Comparison of ENCODE assay signal across 1 cellular context in the genomic region with DNA sequence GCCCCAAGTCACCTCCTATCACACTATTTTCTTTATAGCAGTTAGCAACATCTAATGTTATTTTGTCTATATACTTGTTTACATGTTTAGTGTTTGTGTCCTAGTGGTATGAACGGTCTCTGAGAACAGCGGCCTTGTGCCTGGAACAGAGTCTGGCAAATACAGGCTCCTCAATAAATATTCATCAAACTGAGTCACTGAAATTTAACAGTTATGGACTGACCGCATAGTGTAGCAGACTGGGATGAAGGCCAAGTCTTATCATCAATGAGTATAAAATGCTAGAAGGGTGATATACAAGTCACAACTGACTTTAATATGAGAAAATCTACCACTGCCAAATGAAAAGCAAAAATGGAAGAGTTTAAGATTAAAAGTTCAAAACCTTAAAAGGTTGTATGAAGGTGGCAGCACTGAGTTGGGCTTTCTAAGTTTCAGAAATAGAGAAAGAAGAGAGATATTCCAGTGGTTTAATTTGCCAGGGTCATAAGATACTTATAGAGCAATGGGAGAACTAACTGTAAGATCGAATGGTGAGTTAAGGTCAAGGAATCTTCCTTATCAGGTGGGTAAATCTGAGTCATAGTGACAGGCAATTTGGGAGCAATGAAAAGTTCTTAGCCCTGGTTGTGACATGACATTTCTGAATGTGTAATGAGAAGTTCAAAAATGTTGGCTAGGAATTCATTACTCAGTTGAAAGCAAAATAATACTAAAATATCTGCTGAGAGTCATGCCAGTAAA.
TF ChIP-seq lines count a peak whose summit lies in the region.

No MANE protein-coding gene starts in this region.

TF ChIP-seq in GM23338, 12 proteins besides CTCF, POLR2A, EP300 and RAD21 (continued from another document):
- TF ChIP-seq, protein P1, sequence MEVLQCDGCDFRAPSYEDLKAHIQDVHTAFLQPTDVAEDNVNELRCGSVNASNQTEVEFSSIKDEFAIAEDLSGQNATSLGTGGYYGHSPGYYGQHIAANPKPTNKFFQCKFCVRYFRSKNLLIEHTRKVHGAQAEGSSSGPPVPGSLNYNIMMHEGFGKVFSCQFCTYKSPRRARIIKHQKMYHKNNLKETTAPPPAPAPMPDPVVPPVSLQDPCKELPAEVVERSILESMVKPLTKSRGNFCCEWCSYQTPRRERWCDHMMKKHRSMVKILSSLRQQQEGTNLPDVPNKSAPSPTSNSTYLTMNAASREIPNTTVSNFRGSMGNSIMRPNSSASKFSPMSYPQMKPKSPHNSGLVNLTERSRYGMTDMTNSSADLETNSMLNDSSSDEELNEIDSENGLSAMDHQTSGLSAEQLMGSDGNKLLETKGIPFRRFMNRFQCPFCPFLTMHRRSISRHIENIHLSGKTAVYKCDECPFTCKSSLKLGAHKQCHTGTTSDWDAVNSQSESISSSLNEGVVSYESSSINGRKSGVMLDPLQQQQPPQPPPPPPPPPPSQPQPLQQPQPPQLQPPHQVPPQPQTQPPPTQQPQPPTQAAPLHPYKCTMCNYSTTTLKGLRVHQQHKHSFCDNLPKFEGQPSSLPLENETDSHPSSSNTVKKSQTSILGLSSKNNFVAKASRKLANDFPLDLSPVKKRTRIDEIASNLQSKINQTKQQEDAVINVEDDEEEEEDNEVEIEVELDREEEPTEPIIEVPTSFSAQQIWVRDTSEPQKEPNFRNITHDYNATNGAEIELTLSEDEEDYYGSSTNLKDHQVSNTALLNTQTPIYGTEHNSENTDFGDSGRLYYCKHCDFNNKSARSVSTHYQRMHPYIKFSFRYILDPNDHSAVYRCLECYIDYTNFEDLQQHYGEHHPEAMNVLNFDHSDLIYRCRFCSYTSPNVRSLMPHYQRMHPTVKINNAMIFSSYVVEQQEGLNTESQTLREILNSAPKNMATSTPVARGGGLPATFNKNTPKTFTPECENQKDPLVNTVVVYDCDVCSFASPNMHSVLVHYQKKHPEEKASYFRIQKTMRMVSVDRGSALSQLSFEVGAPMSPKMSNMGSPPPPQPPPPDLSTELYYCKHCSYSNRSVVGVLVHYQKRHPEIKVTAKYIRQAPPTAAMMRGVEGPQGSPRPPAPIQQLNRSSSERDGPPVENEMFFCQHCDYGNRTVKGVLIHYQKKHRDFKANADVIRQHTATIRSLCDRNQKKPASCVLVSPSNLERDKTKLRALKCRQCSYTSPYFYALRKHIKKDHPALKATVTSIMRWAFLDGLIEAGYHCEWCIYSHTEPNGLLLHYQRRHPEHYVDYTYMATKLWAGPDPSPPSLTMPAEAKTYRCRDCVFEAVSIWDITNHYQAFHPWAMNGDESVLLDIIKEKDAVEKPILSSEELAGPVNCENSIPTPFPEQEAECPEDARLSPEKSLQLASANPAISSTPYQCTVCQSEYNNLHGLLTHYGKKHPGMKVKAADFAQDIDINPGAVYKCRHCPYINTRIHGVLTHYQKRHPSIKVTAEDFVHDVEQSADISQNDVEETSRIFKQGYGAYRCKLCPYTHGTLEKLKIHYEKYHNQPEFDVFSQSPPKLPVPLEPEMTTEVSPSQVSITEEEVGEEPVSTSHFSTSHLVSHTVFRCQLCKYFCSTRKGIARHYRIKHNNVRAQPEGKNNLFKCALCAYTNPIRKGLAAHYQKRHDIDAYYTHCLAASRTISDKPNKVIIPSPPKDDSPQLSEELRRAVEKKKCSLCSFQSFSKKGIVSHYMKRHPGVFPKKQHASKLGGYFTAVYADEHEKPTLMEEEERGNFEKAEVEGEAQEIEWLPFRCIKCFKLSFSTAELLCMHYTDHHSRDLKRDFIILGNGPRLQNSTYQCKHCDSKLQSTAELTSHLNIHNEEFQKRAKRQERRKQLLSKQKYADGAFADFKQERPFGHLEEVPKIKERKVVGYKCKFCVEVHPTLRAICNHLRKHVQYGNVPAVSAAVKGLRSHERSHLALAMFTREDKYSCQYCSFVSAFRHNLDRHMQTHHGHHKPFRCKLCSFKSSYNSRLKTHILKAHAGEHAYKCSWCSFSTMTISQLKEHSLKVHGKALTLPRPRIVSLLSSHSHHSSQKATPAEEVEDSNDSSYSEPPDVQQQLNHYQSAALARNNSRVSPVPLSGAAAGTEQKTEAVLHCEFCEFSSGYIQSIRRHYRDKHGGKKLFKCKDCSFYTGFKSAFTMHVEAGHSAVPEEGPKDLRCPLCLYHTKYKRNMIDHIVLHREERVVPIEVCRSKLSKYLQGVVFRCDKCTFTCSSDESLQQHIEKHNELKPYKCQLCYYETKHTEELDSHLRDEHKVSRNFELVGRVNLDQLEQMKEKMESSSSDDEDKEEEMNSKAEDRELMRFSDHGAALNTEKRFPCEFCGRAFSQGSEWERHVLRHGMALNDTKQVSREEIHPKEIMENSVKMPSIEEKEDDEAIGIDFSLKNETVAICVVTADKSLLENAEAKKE (CRISPR knock-in tag; IDR thresholded peaks at IDR 0.05): no peak
- TF ChIP-seq ZNF331 (CRISPR knock-in tag; IDR thresholded peaks at IDR 0.05; ENCODE audit: low read depth) (no peak), CREB1 (CRISPR knock-in tag; IDR thresholded peaks at IDR 0.05; ENCODE audit: low read depth) (no peak), JUNB (IDR thresholded peaks at IDR 0.05; ENCODE audit: unreplicated experiment) (no peak)
